1 cellular context compared by ENCODE assay signal in the genomic region with DNA sequence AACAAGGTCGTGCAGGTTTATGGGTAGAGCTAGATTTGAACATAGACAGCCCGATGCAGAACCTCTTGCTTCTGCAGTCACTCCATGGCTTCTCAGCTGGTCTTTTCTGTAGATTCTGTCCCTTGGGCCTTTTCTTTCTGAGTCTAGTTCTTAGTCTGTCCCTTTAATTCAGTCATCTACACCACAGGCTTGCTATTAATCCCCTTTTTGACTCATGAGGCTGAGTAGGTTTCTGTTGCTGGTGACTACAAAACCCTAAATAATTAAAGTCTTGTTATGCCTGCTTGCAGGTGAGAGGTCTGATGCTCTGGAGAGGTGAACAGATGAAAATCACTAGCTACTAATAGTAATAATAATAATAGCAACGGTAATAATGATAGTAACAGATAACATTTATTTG.
TF ChIP-seq lines count a peak whose summit lies in the region.

No MANE protein-coding gene starts in this region.

TF ChIP-seq in K562, 482 proteins besides CTCF, POLR2A, EP300 and RAD21 (continued from another document):
- TF ChIP-seq, protein P1, sequence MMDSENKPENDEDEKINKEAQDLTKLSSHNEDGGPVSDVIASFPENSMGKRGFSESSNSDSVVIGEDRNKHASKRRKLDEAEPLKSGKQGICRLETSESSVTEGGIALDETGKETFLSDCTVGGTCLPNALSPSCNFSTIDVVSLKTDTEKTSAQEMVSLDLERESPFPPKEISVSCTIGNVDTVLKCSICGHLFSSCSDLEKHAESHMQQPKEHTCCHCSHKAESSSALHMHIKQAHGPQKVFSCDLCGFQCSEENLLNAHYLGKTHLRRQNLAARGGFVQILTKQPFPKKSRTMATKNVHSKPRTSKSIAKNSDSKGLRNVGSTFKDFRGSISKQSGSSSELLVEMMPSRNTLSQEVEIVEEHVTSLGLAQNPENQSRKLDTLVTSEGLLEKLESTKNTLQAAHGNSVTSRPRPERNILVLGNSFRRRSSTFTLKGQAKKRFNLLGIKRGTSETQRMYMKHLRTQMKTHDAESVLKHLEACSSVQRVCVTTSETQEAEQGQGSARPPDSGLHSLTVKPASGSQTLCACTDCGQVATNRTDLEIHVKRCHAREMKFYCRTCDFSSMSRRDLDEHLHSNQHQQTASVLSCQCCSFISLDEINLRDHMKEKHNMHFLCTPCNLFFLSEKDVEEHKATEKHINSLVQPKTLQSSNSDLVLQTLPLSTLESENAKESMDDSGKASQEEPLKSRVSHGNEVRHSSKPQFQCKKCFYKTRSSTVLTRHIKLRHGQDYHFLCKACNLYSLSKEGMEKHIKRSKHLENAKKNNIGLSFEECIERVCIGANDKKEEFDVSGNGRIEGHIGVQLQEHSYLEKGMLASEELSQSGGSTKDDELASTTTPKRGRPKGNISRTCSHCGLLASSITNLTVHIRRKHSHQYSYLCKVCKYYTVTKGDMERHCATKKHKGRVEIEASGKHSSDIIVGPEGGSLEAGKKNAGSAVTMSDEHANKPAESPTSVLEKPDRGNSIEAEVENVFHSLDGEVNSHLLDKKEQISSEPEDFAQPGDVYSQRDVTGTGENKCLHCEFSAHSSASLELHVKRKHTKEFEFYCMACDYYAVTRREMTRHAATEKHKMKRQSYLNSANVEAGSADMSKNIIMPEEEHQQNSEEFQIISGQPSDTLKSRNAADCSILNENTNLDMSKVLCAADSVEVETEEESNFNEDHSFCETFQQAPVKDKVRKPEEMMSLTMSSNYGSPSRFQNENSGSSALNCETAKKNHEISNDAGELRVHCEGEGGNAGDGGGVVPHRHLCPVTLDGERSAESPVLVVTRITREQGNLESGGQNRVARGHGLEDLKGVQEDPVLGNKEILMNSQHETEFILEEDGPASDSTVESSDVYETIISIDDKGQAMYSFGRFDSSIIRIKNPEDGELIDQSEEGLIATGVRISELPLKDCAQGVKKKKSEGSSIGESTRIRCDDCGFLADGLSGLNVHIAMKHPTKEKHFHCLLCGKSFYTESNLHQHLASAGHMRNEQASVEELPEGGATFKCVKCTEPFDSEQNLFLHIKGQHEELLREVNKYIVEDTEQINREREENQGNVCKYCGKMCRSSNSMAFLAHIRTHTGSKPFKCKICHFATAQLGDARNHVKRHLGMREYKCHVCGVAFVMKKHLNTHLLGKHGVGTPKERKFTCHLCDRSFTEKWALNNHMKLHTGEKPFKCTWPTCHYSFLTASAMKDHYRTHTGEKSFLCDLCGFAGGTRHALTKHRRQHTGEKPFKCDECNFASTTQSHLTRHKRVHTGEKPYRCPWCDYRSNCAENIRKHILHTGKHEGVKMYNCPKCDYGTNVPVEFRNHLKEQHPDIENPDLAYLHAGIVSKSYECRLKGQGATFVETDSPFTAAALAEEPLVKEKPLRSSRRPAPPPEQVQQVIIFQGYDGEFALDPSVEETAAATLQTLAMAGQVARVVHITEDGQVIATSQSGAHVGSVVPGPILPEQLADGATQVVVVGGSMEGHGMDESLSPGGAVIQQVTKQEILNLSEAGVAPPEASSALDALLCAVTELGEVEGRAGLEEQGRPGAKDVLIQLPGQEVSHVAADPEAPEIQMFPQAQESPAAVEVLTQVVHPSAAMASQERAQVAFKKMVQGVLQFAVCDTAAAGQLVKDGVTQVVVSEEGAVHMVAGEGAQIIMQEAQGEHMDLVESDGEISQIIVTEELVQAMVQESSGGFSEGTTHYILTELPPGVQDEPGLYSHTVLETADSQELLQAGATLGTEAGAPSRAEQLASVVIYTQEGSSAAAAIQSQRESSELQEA (IDR thresholded peaks at IDR 0.05; ENCODE audit: low read depth): no peak
